Comparison of ENCODE assay signal across 14 cellular contexts in the genomic region with DNA sequence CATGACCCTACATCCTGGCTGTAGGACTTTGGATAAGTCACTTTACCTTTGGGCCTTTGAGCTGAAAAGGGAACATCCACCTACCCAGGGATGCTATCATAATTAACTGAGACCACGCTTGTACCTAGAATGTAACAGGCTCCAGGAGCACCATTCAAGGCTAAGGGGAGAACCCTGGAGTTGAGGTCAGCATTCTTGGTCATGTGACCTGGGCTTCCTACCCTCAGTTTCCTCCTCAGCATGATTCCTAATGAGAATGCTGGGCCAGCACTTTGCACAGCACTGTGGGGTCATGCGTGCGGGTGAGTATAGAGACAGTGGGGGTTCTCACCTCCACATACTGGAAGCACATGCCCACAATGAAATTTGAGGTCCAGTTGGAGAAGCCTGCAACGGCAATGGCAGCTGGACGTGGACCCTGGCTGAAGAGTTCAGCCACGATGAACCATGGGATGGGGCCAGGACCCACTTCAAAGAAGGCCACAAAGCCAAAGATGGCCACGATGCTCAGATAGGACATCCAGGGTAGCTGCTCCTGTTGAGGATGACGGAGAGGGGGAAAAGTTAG. TPM values are rescaled to one million over a fixed set of nuclear protein-coding genes. Genes with fewer than 3 reads are reported as not detected.
DNase-seq lines count a peak whose midpoint lies in the region; ATAC-seq and TF ChIP-seq lines count a peak whose summit lies in the region.
"Had no signal": no experiment of that assay in that cellular context is flagged by ENCODE, and none has a peak within 500 bp of the region (broad histone marks: within the 10 kb centered on the region; RNA-seq: fewer than 3 reads in every experiment).

No MANE protein-coding gene starts in this region.

- peaks cover 2% of the 10 kb centered on the region for H3K4me1 ChIP-seq in right cardiac atrium (ENCODE audit: control insufficient read depth, insufficient read depth, low read length)
- H3K4me1 ChIP-seq in RWPE2 (ENCODE audit: insufficient read depth, poor library complexity, severe bottlenecking), result peaks cover 19% of the 10 kb centered on the region

- H3K27ac ChIP-seq in right cardiac atrium (ENCODE audit: low read length) (no peak overlapping the region), RWPE2 (ENCODE audit: poor library complexity, severe bottlenecking) (peak overlapping the region; percentile 99)
- H3K27ac ChIP-seq: KMS-11 had no signal

- no peak for TF ChIP-seq CTCF in RWPE2 (IDR thresholded peaks at IDR 0.05; ENCODE audit: poor library complexity, severe bottlenecking)

- peaks cover 73 to 84% of the 10 kb centered on the region in 2 donors for H3K4me1 Mint-ChIP-seq in immature natural killer cell
- peaks cover 58 to 81% of the 10 kb centered on the region in 2 donors for H3K4me1 Mint-ChIP-seq in stimulated activated naive B cell treated with anti-CD40 and anti-IgM and Interleukin-4, amounts not matched to agents 10 μg/mL and 1 μg/mL and 100 μg/mL, for 72 hours

- H3K36me3 ChIP-seq in RWPE2 (ENCODE audit: low read depth), result peaks cover 68% of the 10 kb centered on the region

- H3K9me3 ChIP-seq in right cardiac atrium (ENCODE audit: control insufficient read depth, low read length), result no peaks in the 10 kb centered on the region
- H3K9me3 ChIP-seq in RWPE2 (ENCODE audit: severe bottlenecking), result no peaks in the 10 kb centered on the region

- H3K4me3 Mint-ChIP-seq in immature natural killer cell, result no peak overlapping the region
- peak overlapping the region in 1 of 2 donors; percentile 13 for H3K4me3 Mint-ChIP-seq in stimulated activated naive B cell treated with anti-CD40 and anti-IgM and Interleukin-4, amounts not matched to agents 10 μg/mL and 1 μg/mL and 100 μg/mL, for 72 hours
- H3K4me3 Mint-ChIP-seq: HFFc6, T-cell had no signal

- H3K36me3 Mint-ChIP-seq in immature natural killer cell, result peaks cover 25 to 49% (median 27%) of the 10 kb centered on the region in 3 donors
- H3K36me3 Mint-ChIP-seq in stimulated activated naive B cell treated with anti-CD40 and anti-IgM and Interleukin-4, amounts not matched to agents 10 μg/mL and 1 μg/mL and 100 μg/mL, for 72 hours, result peaks cover 46 to 67% of the 10 kb centered on the region in 2 donors

- H3K4me3 ChIP-seq in right cardiac atrium (ENCODE audit: low read length) (no peak overlapping the region), RWPE2 (ENCODE audit: severe bottlenecking) (no peak overlapping the region)

- H3K27ac Mint-ChIP-seq in immature natural killer cell, result peak overlapping the region in 4 of 6 donors; percentile 20 to 61 (median 50)
- peak overlapping the region; percentile 96 for H3K27ac Mint-ChIP-seq in stimulated activated naive B cell treated with anti-CD40 and anti-IgM and Interleukin-4, amounts not matched to agents 10 μg/mL and 1 μg/mL and 100 μg/mL, for 72 hours
- H3K27ac Mint-ChIP-seq: HFFc6 had no signal

- 95% methylated on average over 8 of the region's 8 CpGs for WGBS in right cardiac atrium

- no peak for ATAC-seq in right cardiac atrium
- no peak for ATAC-seq in RWPE2 (ENCODE audit: low read depth)
- ATAC-seq in stimulated activated naive B cell treated with anti-CD40 and anti-IgM and Interleukin-4, amounts not matched to agents 10 μg/mL and 1 μg/mL and 100 μg/mL, for 72 hours (replicated peaks), result no peak
- ATAC-seq in GM18907 (IDR thresholded peaks at IDR 0.05; ENCODE audit: unreplicated experiment), result no peak
- ATAC-seq: T-cell had no signal

- DNase-seq in cardiac septum (ENCODE audit: low spot score) (peak; percentile 68), right cardiac atrium (no peak), RWPE2 (ENCODE audit: low spot score) (no peak), immature natural killer cell (no peak), medulla oblongata (ENCODE audit: extremely low spot score) (no peak)
- no peak for DNase-seq in stimulated activated naive B cell treated with anti-CD40 and anti-IgM and Interleukin-4, amounts not matched to agents 10 μg/mL and 1 μg/mL and 100 μg/mL, for 72 hours
- DNase-seq in stimulated activated CD4-positive, alpha-beta T cell treated with anti-CD3 and anti-CD28 coated beads, Interleukin-15, amount 100 ng/mL, for 24 hours, result no peak
- DNase-seq: activated CD4-positive, CD25-positive, alpha-beta regulatory T cell treated with anti-CD3 and anti-CD28 coated beads, Interleukin-2, amount 50 U/mL, for 72 hours; DMS 273 treated with DMSO at 0.1 percent for 48 hours; HFFc6; stimulated activated CD4-positive, alpha-beta T cell treated with anti-CD3 and anti-CD28 coated beads, Interleukin-12 subunit alpha, Interleukin-12 subunit beta, amount 100 ng/mL, for 4 hours; T-cell had no signal

- no peaks in the 10 kb centered on the region for H3K27me3 ChIP-seq in right cardiac atrium (ENCODE audit: control insufficient read depth, insufficient read depth)
- no peaks in the 10 kb centered on the region for H3K27me3 ChIP-seq in RWPE2 (ENCODE audit: insufficient read depth, poor library complexity, severe bottlenecking)

- intact Hi-C loops in cardiac septum (cut with DNase I) (no loop called here), right cardiac atrium (cut with DNase I) (no loop called here)

- H3K9me3 Mint-ChIP-seq in immature natural killer cell, result no peaks in the 10 kb centered on the region
- no peaks in the 10 kb centered on the region for H3K9me3 Mint-ChIP-seq in stimulated activated naive B cell treated with anti-CD40 and anti-IgM and Interleukin-4, amounts not matched to agents 10 μg/mL and 1 μg/mL and 100 μg/mL, for 72 hours
- H3K9me3 Mint-ChIP-seq: HFFc6, T-cell had no signal

- H3K27me3 Mint-ChIP-seq in immature natural killer cell (ENCODE audit: low read depth in 3 of 3), result peaks cover 28 to 42% (median 34%) of the 10 kb centered on the region in 3 donors
- no peaks in the 10 kb centered on the region for H3K27me3 Mint-ChIP-seq in stimulated activated naive B cell treated with anti-CD40 and anti-IgM and Interleukin-4, amounts not matched to agents 10 μg/mL and 1 μg/mL and 100 μg/mL, for 72 hours
- H3K27me3 Mint-ChIP-seq: T-cell had no signal

RNA-seq across cellular contexts. Expression of a gene that starts 31.3 kb away (rescaled TPM):
- total RNA-seq in cardiac septum (31.9 TPM), right cardiac atrium (10 to 100 TPM in 3 of 4 donors, 1 to 10 TPM in 1; 8.1 to 25.7 (median 15.2) TPM)
- polyA plus RNA-seq in right cardiac atrium (9.1 TPM), immature natural killer cell (10 to 100 TPM; 39.1 to 55.0 (median 42.4) TPM)
